ENCODE assay signal across 15 cellular contexts in genomic region chr1:234672349-234673135, GRCh38.
"Had no signal": no experiment of that assay in that cellular context is flagged by ENCODE, and none has a peak within 500 bp of the region (broad histone marks: within the 10 kb centered on the region; RNA-seq: fewer than 3 reads in every experiment).

No MANE protein-coding gene starts in this region.

- H3K27me3 ChIP-seq: brain microvascular endothelial cell, foreskin keratinocyte, ovary, tibial nerve had no signal

- H3K4me3 ChIP-seq: coronary artery, ovary, tibial nerve had no signal

- H3K27ac ChIP-seq: brain microvascular endothelial cell, coronary artery, foreskin keratinocyte, ovary, tibial nerve had no signal

- H3K9me3 Mint-ChIP-seq: central memory CD8-positive, alpha-beta T cell had no signal

- H3K9me3 ChIP-seq: ovary had no signal

- DNase-seq: activated CD4-positive, alpha-beta T cell treated with anti-CD3 and anti-CD28 coated beads for 4 hours; activated CD8-positive, alpha-beta T cell treated with anti-CD3 and anti-CD28 coated beads, Interleukin-2, amount 10 ng/mL, durations not matched to agents 7 days and 5 days; activated gamma-delta T cell treated with Interleukin-2 at 50 U/mL for 16 hours; activated naive CD8-positive, alpha-beta T cell treated with anti-CD3 and anti-CD28 coated beads, Interleukin-2, amount 10 ng/mL, durations not matched to agents 7 days and 5 days; brain microvascular endothelial cell; foreskin keratinocyte; ovary; stimulated activated CD4-positive, alpha-beta T cell treated with anti-CD3 and anti-CD28 coated beads, Interleukin-1b, Interleukin-23, amount 100 ng/mL, for 48 hours; T-helper 17 cell had no signal

- ATAC-seq: activated CD8-positive, alpha-beta T cell treated with anti-CD3 and anti-CD28 coated beads, Interleukin-2, amount 10 ng/mL, durations not matched to agents 7 days and 5 days; foreskin keratinocyte; T-helper 17 cell; WTC11 had no signal

- H3K27me3 Mint-ChIP-seq: central memory CD8-positive, alpha-beta T cell had no signal

- H3K27ac Mint-ChIP-seq: activated CD8-positive, alpha-beta T cell treated with anti-CD3 and anti-CD28 coated beads, Interleukin-2, amount 10 ng/mL, durations not matched to agents 7 days and 5 days; activated naive CD8-positive, alpha-beta T cell treated with anti-CD3 and anti-CD28 coated beads, Interleukin-2, amount 10 ng/mL, durations not matched to agents 7 days and 5 days; mesothelial cell of epicardium; T-helper 17 cell; WTC11 had no signal

- H3K36me3 ChIP-seq: brain microvascular endothelial cell, ovary, tibial nerve had no signal

- H3K4me3 Mint-ChIP-seq: activated CD8-positive, alpha-beta T cell treated with anti-CD3 and anti-CD28 coated beads, Interleukin-2, amount 10 ng/mL, durations not matched to agents 7 days and 5 days; activated naive CD8-positive, alpha-beta T cell treated with anti-CD3 and anti-CD28 coated beads, Interleukin-2, amount 10 ng/mL, durations not matched to agents 7 days and 5 days; central memory CD8-positive, alpha-beta T cell; mesothelial cell of epicardium; neural crest cell; T-helper 17 cell; WTC11 had no signal
